ENCODE assay signal across 18 cellular contexts in genomic region chr2:111235616-111236015, GRCh38.
DNase-seq lines count a peak whose midpoint lies in the region; ATAC-seq and TF ChIP-seq lines count a peak whose summit lies in the region.
"Had no signal": no experiment of that assay in that cellular context is flagged by ENCODE, and none has a peak within 500 bp of the region (broad histone marks: within the 10 kb centered on the region; RNA-seq: fewer than 3 reads in every experiment).

No MANE protein-coding gene starts in this region.

- H3K27ac ChIP-seq in lower lobe of right lung = no peak overlapping the region
- H3K27ac ChIP-seq: GM23248 had no signal

- TF ChIP-seq CTCF in chondrocyte (IDR thresholded peaks at IDR 0.05) (no peak), nephron progenitor cell (IDR thresholded peaks at IDR 0.05) (no peak), lower lobe of right lung (IDR thresholded peaks at IDR 0.05) (no peak)

- peak; percentile 32 for ATAC-seq in Right ventricle myocardium superior (ENCODE audit: poor library complexity)
- no peak for ATAC-seq in HG03196 (IDR thresholded peaks at IDR 0.05; ENCODE audit: unreplicated experiment)
- ATAC-seq in lower lobe of right lung = no peak
- ATAC-seq: GM12878, K562 had no signal

- H3K27me3 ChIP-seq in lower lobe of right lung (ENCODE audit: low read depth) = no peaks in the 10 kb centered on the region

- H3K36me3 ChIP-seq in lower lobe of right lung = no peaks in the 10 kb centered on the region

- H3K4me1 Mint-ChIP-seq in chondrocyte (ENCODE audit: low read depth) = peaks cover 11% of the 10 kb centered on the region
- peaks cover 11% of the 10 kb centered on the region for H3K4me1 Mint-ChIP-seq in nephron progenitor cell

- H3K27me3 Mint-ChIP-seq in chondrocyte (ENCODE audit: low read depth) = no peaks in the 10 kb centered on the region
- H3K27me3 Mint-ChIP-seq in nephron progenitor cell (ENCODE audit: low read depth, poor library complexity) = no peaks in the 10 kb centered on the region

- no peak overlapping the region for H3K4me3 ChIP-seq in lower lobe of right lung
- H3K4me3 ChIP-seq: GM12878, GM23248, K562 had no signal

- H3K4me1 ChIP-seq in lower lobe of right lung = no peaks in the 10 kb centered on the region

- peaks cover 20% of the 10 kb centered on the region for H3K36me3 Mint-ChIP-seq in chondrocyte (ENCODE audit: low read depth)
- peaks cover 9% of the 10 kb centered on the region for H3K36me3 Mint-ChIP-seq in nephron progenitor cell (ENCODE audit: low read depth)

- peak; percentile 47 for DNase-seq in DMS79 treated with DMSO at 0.1 percent for 48 hours (lab: John Stamatoyannopoulos, UW)
- no peak for DNase-seq in chondrocyte (ENCODE audit: low spot score)
- no peak for DNase-seq in Right ventricle myocardium superior
- no peak for DNase-seq in nephron progenitor cell
- no peak for DNase-seq in NCI-H2227 (lab: John Stamatoyannopoulos, UW; ENCODE audit: unreplicated experiment)
- no peak for DNase-seq in lower lobe of right lung
- no peak for DNase-seq in NCI-H524 treated with DMSO at 0.1 percent for 48 hours (lab: John Stamatoyannopoulos, UW)
- DNase-seq: COR-L47; DMS53; GM23248; NCI-H1048; NCI-H2107; NCI-H345; NK-92 treated with Interleukin-12 subunit alpha and Interleukin-12 subunit beta, amount 100 ng/mL, for 24 hours had no signal

- H3K9me3 Mint-ChIP-seq in chondrocyte (ENCODE audit: low read depth) (peaks cover 8% of the 10 kb centered on the region), nephron progenitor cell (peaks cover 29% of the 10 kb centered on the region)

- H3K4me3 Mint-ChIP-seq in chondrocyte (ENCODE audit: unreplicated experiment) = no peak overlapping the region
- no peak overlapping the region for H3K4me3 Mint-ChIP-seq in nephron progenitor cell
- H3K4me3 Mint-ChIP-seq: CD14-positive monocyte had no signal

- intact Hi-C loops in Right ventricle myocardium superior (cut with DNase I) = no loop called here
- intact Hi-C loops in lower lobe of right lung (cut with DNase I) = no loop called here

- H3K9me3 ChIP-seq in lower lobe of right lung = peaks cover 8% of the 10 kb centered on the region

- H3K27ac Mint-ChIP-seq in chondrocyte (ENCODE audit: unreplicated experiment) = peak overlapping the region; percentile 74
- peak overlapping the region; percentile 13 for H3K27ac Mint-ChIP-seq in nephron progenitor cell
